12 cellular contexts compared by ENCODE assay signal in genomic region chr12:108823804-108824203, GRCh38. TPM values are rescaled to one million over a fixed set of nuclear protein-coding genes. Genes with fewer than 3 reads are reported as not detected.
DNase-seq lines count a peak whose midpoint lies in the region; ATAC-seq and TF ChIP-seq lines count a peak whose summit lies in the region.
"Had no signal": no experiment of that assay in that cellular context is flagged by ENCODE, and none has a peak within 500 bp of the region (broad histone marks: within the 10 kb centered on the region; RNA-seq: fewer than 3 reads in every experiment).

No MANE protein-coding gene starts in this region.

- H3K27me3 Mint-ChIP-seq in nephron (ENCODE audit: low read depth) = no peaks in the 10 kb centered on the region
- H3K27me3 Mint-ChIP-seq: progenitor cell of endocrine pancreas had no signal

- H3K27me3 ChIP-seq in left ventricle myocardium inferior (ENCODE audit: low read depth) = no peaks in the 10 kb centered on the region
- no peaks in the 10 kb centered on the region for H3K27me3 ChIP-seq in H7 (ENCODE audit: control insufficient read depth, insufficient read depth, low read length)

- H3K4me3 ChIP-seq in left ventricle myocardium inferior (no peak overlapping the region), H7 (ENCODE audit: insufficient read depth, low read depth, low read length) (no peak overlapping the region)

- in situ Hi-C loops in GM13977 (cut with MboI; ENCODE audit: low pct_unique_long_range_greater_than_20kb, low sequenced_read_pairs, unreplicated experiment) = no loop called here

- peaks cover 31% of the 10 kb centered on the region for H3K36me3 ChIP-seq in left ventricle myocardium inferior
- H3K36me3 ChIP-seq in H7 (replicated peaks; ENCODE audit: control insufficient read depth, insufficient read depth, low read length) = peaks cover 1% of the 10 kb centered on the region

- H3K27ac ChIP-seq in left ventricle myocardium inferior (replicated peaks) = peak overlapping the region; percentile 94
- peak overlapping the region; percentile 42 for H3K27ac ChIP-seq in cingulate gyrus (ENCODE audit: low read depth, low read length)

- TF ChIP-seq CTCF in left ventricle myocardium inferior (IDR thresholded peaks at IDR 0.05; ENCODE audit: borderline replicate concordance) (no peak), nephron (IDR thresholded peaks at IDR 0.05; ENCODE audit: unreplicated experiment in 3 of 3) (no peak), GM13977 (IDR thresholded peaks at IDR 0.05; ENCODE audit: extremely low read depth, insufficient read depth, missing control alignments) (no peak)

- H3K36me3 Mint-ChIP-seq in nephron (ENCODE audit: low read depth) = peaks cover 43% of the 10 kb centered on the region

- ATAC-seq in left ventricle myocardium superior (no peak), HG03045 (IDR thresholded peaks at IDR 0.05; ENCODE audit: unreplicated experiment) (no peak)

- no peak overlapping the region for H3K4me3 Mint-ChIP-seq in nephron

- H3K27ac Mint-ChIP-seq in nephron = peak overlapping the region; percentile 73 to 95 (median 87)
- H3K27ac Mint-ChIP-seq: progenitor cell of endocrine pancreas had no signal

- H3K4me1 Mint-ChIP-seq in nephron = peaks cover 72% of the 10 kb centered on the region

- H3K9me3 Mint-ChIP-seq in nephron = peaks cover 4% of the 10 kb centered on the region

- DNase-seq in left ventricle myocardium inferior (no peak), left ventricle myocardium superior (no peak), GM13977 (ENCODE audit: low spot score) (no peak), H7 (no peak)
- DNase-seq in activated CD4-positive, alpha-beta T cell treated with anti-CD3 and anti-CD28 coated beads, Interleukin-2, amount 50 U/mL, for 48 hours = no peak
- DNase-seq: activated effector memory CD4-positive, alpha-beta T cell treated with Interleukin-2 at 50 U/mL for 16 hours; dermis blood vessel endothelial cell; NCI-H1417 treated with DMSO at 0.1 percent for 48 hours had no signal

- no peaks in the 10 kb centered on the region for H3K9me3 ChIP-seq in left ventricle myocardium inferior (replicated peaks)

- peaks cover 98% of the 10 kb centered on the region for H3K4me1 ChIP-seq in left ventricle myocardium inferior

- intact Hi-C loops in left ventricle myocardium inferior (cut with micrococcal nuclease) = no loop called here
- intact Hi-C loops in left ventricle myocardium superior (cut with micrococcal nuclease) = no loop called here

RNA-seq across cellular contexts. Expression of gene SSH1, which starts 33.6 kb away (rescaled TPM):
- 30.1 TPM for total RNA-seq in left ventricle myocardium inferior
- total RNA-seq in left ventricle myocardium superior = 31.2 TPM
- 6.1 and 8.7 TPM in 2 replicates for total RNA-seq in H7 (2014; rRNA removed; shearing (Covaris generic))

RNA-seq across cellular contexts. Expression of gene DAO, which starts 56.1 kb away (rescaled TPM):
- total RNA-seq in left ventricle myocardium inferior (not detected), left ventricle myocardium superior (not detected)
- total RNA-seq in H7 (2014; rRNA removed; shearing (Covaris generic)) = not detected in 2 replicates
- total RNA-seq: progenitor cell of endocrine pancreas had no signal
